ENCODE assay signal across 32 cellular contexts in genomic region chr18:68509902-68510301, GRCh38.
"Had no signal": no experiment of that assay in that cellular context is flagged by ENCODE, and none has a peak within 500 bp of the region (broad histone marks: within the 10 kb centered on the region; RNA-seq: fewer than 3 reads in every experiment).

No MANE protein-coding gene starts in this region.

- H3K4me1 Mint-ChIP-seq: activated B cell treated with CpG ODN at 0.5 μM for 24 hours; activated CD4-positive, alpha-beta T cell treated with anti-CD3 and anti-CD28 coated beads, Interleukin-2, amount 10 ng/mL, durations not matched to agents 24 days and 14 days; activated CD8-positive, alpha-beta memory T cell treated with anti-CD3 and anti-CD28 coated beads, Interleukin-2, amount 10 ng/mL, durations not matched to agents 7 days and 5 days; activated naive CD4-positive, alpha-beta T cell treated with anti-CD3 and anti-CD28 coated beads, Interleukin-2, amount 50 U/mL, for 24 hours; activated naive CD8-positive, alpha-beta T cell treated with anti-CD3 and anti-CD28 coated beads for 36 hours; activated naive CD8-positive, alpha-beta T cell treated with anti-CD3 and anti-CD28 coated beads, Interleukin-2, amount 50 U/mL, for 24 hours; brain; central memory CD8-positive, alpha-beta T cell; T-helper 17 cell had no signal

- H3K9me3 ChIP-seq: ascending aorta, breast epithelium, colonic mucosa, esophagus squamous epithelium had no signal

- H3K27ac ChIP-seq: ascending aorta, breast epithelium, cardiac muscle cell, colonic mucosa, epithelial cell of prostate, esophagus squamous epithelium, WERI-Rb-1 had no signal

- H3K4me1 ChIP-seq: ascending aorta, breast epithelium, colonic mucosa, esophagus squamous epithelium had no signal

- H3K4me3 ChIP-seq: ascending aorta, breast epithelium, cardiac muscle cell, colonic mucosa, esophagus squamous epithelium had no signal

- ATAC-seq: activated CD4-positive, CD25-positive, alpha-beta regulatory T cell treated with anti-CD3 and anti-CD28 coated beads, Interleukin-2, amount 50 U/mL, for 24 hours; activated CD8-positive, alpha-beta memory T cell treated with anti-CD3 and anti-CD28 coated beads, Interleukin-2, amount 10 ng/mL, durations not matched to agents 7 days and 5 days; activated CD8-positive, alpha-beta T cell treated with anti-CD3 and anti-CD28 coated beads, Interleukin-2, amount 10 ng/mL, durations not matched to agents 7 days and 5 days; activated naive CD8-positive, alpha-beta T cell treated with anti-CD3 and anti-CD28 coated beads, Interleukin-2, amount 50 U/mL, for 24 hours; T-helper 17 cell had no signal

- H3K36me3 ChIP-seq: ascending aorta, breast epithelium, cardiac muscle cell, colonic mucosa, esophagus squamous epithelium, WERI-Rb-1 had no signal

- H3K9me3 Mint-ChIP-seq: activated B cell treated with CpG ODN at 0.5 μM for 24 hours; activated CD4-positive, alpha-beta memory T cell treated with anti-CD3 and anti-CD28 coated beads for 36 hours; activated CD4-positive, alpha-beta T cell treated with anti-CD3 and anti-CD28 coated beads, Interleukin-2, amount 10 ng/mL, durations not matched to agents 24 days and 14 days; activated naive CD4-positive, alpha-beta T cell treated with anti-CD3 and anti-CD28 coated beads for 36 hours; activated naive CD8-positive, alpha-beta T cell treated with anti-CD3 and anti-CD28 coated beads, Interleukin-2, amount 50 U/mL, for 24 hours; activated T-helper 1 cell treated with anti-CD3 and anti-CD28 coated beads, Interleukin-12 subunit alpha, Interleukin-12 subunit beta, Interleukin-2, Interleukin-4 antibody, amounts not matched to agents 30 ng/mL and 10 ng/mL and 1 ng/mL, durations not matched to agents 14 hours and 24 hours and 36 hours; activated T-helper 2 cell treated with anti-CD3 and anti-CD28 coated beads, Interferon-gamma antibody, Interleukin-2, Interleukin-4, amounts not matched to agents 10 μg/mL and 5 μg/mL and 100 μg/mL, durations not matched to agents 14 hours and 24 hours and 36 hours; T-helper 2 cell treated with Interferon-gamma antibody and Interleukin-4, amounts not matched to agents 5 μg/mL and 100 μg/mL, for 36 hours had no signal

- H3K36me3 Mint-ChIP-seq: activated CD4-positive, alpha-beta memory T cell treated with anti-CD3 and anti-CD28 coated beads for 36 hours; activated CD8-positive, alpha-beta memory T cell treated with anti-CD3 and anti-CD28 coated beads, Interleukin-2, amount 10 ng/mL, durations not matched to agents 7 days and 5 days; activated naive CD4-positive, alpha-beta T cell treated with anti-CD3 and anti-CD28 coated beads, Interleukin-2, amount 50 U/mL, for 24 hours; activated naive CD8-positive, alpha-beta T cell treated with anti-CD3 and anti-CD28 coated beads for 36 hours; brain had no signal

- H3K27me3 Mint-ChIP-seq: activated B cell treated with CpG ODN at 0.5 μM for 24 hours; activated CD4-positive, alpha-beta memory T cell treated with anti-CD3 and anti-CD28 coated beads for 36 hours; activated CD4-positive, alpha-beta T cell treated with anti-CD3 and anti-CD28 coated beads, Interleukin-2, amount 10 ng/mL, durations not matched to agents 24 days and 14 days; activated CD8-positive, alpha-beta memory T cell treated with anti-CD3 and anti-CD28 coated beads, Interleukin-2, amount 10 ng/mL, durations not matched to agents 7 days and 5 days; activated naive CD4-positive, alpha-beta T cell treated with anti-CD3 and anti-CD28 coated beads, Interleukin-2, amount 50 U/mL, for 24 hours; activated naive CD8-positive, alpha-beta T cell treated with anti-CD3 and anti-CD28 coated beads for 36 hours; activated naive CD8-positive, alpha-beta T cell treated with anti-CD3 and anti-CD28 coated beads, Interleukin-2, amount 50 U/mL, for 24 hours; brain; central memory CD8-positive, alpha-beta T cell; T-helper 17 cell had no signal

- H3K27ac Mint-ChIP-seq: activated B cell treated with CpG ODN at 0.5 μM for 24 hours; activated CD4-positive, alpha-beta memory T cell treated with anti-CD3 and anti-CD28 coated beads for 36 hours; activated CD4-positive, alpha-beta T cell treated with anti-CD3 and anti-CD28 coated beads, Interleukin-2, amount 10 ng/mL, durations not matched to agents 24 days and 14 days; activated CD8-positive, alpha-beta memory T cell treated with anti-CD3 and anti-CD28 coated beads, Interleukin-2, amount 10 ng/mL, durations not matched to agents 7 days and 5 days; activated CD8-positive, alpha-beta T cell treated with anti-CD3 and anti-CD28 coated beads, Interleukin-2, amount 10 ng/mL, durations not matched to agents 7 days and 5 days; activated naive CD4-positive, alpha-beta T cell treated with anti-CD3 and anti-CD28 coated beads for 36 hours; activated naive CD4-positive, alpha-beta T cell treated with anti-CD3 and anti-CD28 coated beads, Interleukin-2, amount 50 U/mL, for 24 hours; activated naive CD8-positive, alpha-beta T cell treated with anti-CD3 and anti-CD28 coated beads for 36 hours; activated naive CD8-positive, alpha-beta T cell treated with anti-CD3 and anti-CD28 coated beads, Interleukin-2, amount 50 U/mL, for 24 hours; activated T-helper 1 cell treated with anti-CD3 and anti-CD28 coated beads, Interleukin-12 subunit alpha, Interleukin-12 subunit beta, Interleukin-2, Interleukin-4 antibody, amounts not matched to agents 30 ng/mL and 10 ng/mL and 1 ng/mL, durations not matched to agents 14 hours and 24 hours and 36 hours; activated T-helper 2 cell treated with anti-CD3 and anti-CD28 coated beads, Interferon-gamma antibody, Interleukin-2, Interleukin-4, amounts not matched to agents 10 μg/mL and 5 μg/mL and 100 μg/mL, durations not matched to agents 14 hours and 24 hours and 36 hours; brain; T-helper 17 cell; T-helper 2 cell treated with Interferon-gamma antibody and Interleukin-4, amounts not matched to agents 5 μg/mL and 100 μg/mL, for 36 hours had no signal

- H3K27me3 ChIP-seq: ascending aorta, breast epithelium, cardiac muscle cell, colonic mucosa, esophagus squamous epithelium had no signal

- H3K4me3 Mint-ChIP-seq: activated B cell treated with CpG ODN at 0.5 μM for 24 hours; activated CD4-positive, alpha-beta memory T cell treated with anti-CD3 and anti-CD28 coated beads for 36 hours; activated CD4-positive, alpha-beta T cell treated with anti-CD3 and anti-CD28 coated beads, Interleukin-2, amount 10 ng/mL, durations not matched to agents 24 days and 14 days; activated CD8-positive, alpha-beta memory T cell treated with anti-CD3 and anti-CD28 coated beads, Interleukin-2, amount 10 ng/mL, durations not matched to agents 7 days and 5 days; activated CD8-positive, alpha-beta T cell treated with anti-CD3 and anti-CD28 coated beads, Interleukin-2, amount 10 ng/mL, durations not matched to agents 7 days and 5 days; activated naive CD4-positive, alpha-beta T cell treated with anti-CD3 and anti-CD28 coated beads for 36 hours; activated naive CD4-positive, alpha-beta T cell treated with anti-CD3 and anti-CD28 coated beads, Interleukin-2, amount 50 U/mL, for 24 hours; activated naive CD8-positive, alpha-beta T cell treated with anti-CD3 and anti-CD28 coated beads for 36 hours; activated naive CD8-positive, alpha-beta T cell treated with anti-CD3 and anti-CD28 coated beads, Interleukin-2, amount 50 U/mL, for 24 hours; activated T-helper 1 cell treated with anti-CD3 and anti-CD28 coated beads, Interleukin-12 subunit alpha, Interleukin-12 subunit beta, Interleukin-2, Interleukin-4 antibody, amounts not matched to agents 30 ng/mL and 10 ng/mL and 1 ng/mL, durations not matched to agents 14 hours and 24 hours and 36 hours; brain; central memory CD8-positive, alpha-beta T cell; T-helper 17 cell; T-helper 2 cell treated with Interferon-gamma antibody and Interleukin-4, amounts not matched to agents 5 μg/mL and 100 μg/mL, for 36 hours had no signal

- DNase-seq: activated B cell treated with CpG ODN at 0.5 μM for 24 hours; activated CD4-positive, alpha-beta memory T cell treated with anti-CD3 and anti-CD28 coated beads for 36 hours; activated CD4-positive, alpha-beta T cell treated with anti-CD3 and anti-CD28 coated beads, Interleukin-2, amount 10 ng/mL, durations not matched to agents 24 days and 14 days; activated CD8-positive, alpha-beta memory T cell treated with anti-CD3 and anti-CD28 coated beads, Interleukin-2, amount 10 ng/mL, durations not matched to agents 7 days and 5 days; activated CD8-positive, alpha-beta memory T cell treated with anti-CD3 and anti-CD28 coated beads, Interleukin-2, amount 50 U/mL, for 4 hours; activated CD8-positive, alpha-beta T cell treated with anti-CD3 and anti-CD28 coated beads, Interleukin-2, amount 10 ng/mL, durations not matched to agents 7 days and 5 days; activated effector memory CD4-positive, alpha-beta T cell treated with anti-CD3 and anti-CD28 coated beads, Interleukin-2, amount 50 U/mL, for 16 hours; activated naive CD4-positive, alpha-beta T cell treated with anti-CD3 and anti-CD28 coated beads for 36 hours; activated naive CD8-positive, alpha-beta T cell treated with anti-CD3 and anti-CD28 coated beads for 36 hours; activated naive CD8-positive, alpha-beta T cell treated with anti-CD3 and anti-CD28 coated beads, Interleukin-2, amount 50 U/mL, for 24 hours; activated T-cell treated with anti-CD3 and anti-CD28 coated beads, Interleukin-2, amount 50 U/mL, for 1 hour; activated T-cell treated with anti-CD3 and anti-CD28 coated beads, Interleukin-2, amount 50 U/mL, for 48 hours; colonic mucosa; effector CD8-positive, alpha-beta T cell; esophagus squamous epithelium; foreskin fibroblast; head of caudate nucleus; T-helper 1 cell; T-helper 17 cell; T1000; WERI-Rb-1 had no signal
